ENCODE assay signal across 11 cellular contexts in genomic region chr15:48153526-48153925, GRCh38. TPM values are rescaled to one million over a fixed set of nuclear protein-coding genes. Genes with fewer than 3 reads are reported as not detected.
"Had no signal": no experiment of that assay in that cellular context is flagged by ENCODE, and none has a peak within 500 bp of the region (broad histone marks: within the 10 kb centered on the region; RNA-seq: fewer than 3 reads in every experiment).

No MANE protein-coding gene starts in this region.

- FAIRE-seq: H1, H54, HTR-8/SVneo had no signal

- DNase-seq: H9, HCEC 1CT, Karpas-422, KBM-7 had no signal

- H3K4me2 ChIP-seq: GM23338, KMS-11 had no signal

- H3K4me3 ChIP-seq: GM23338 had no signal

- H3K9ac ChIP-seq: KMS-11 had no signal

- H2AFZ ChIP-seq: GM23338 had no signal

- ATAC-seq: GM23338 had no signal

- H3K27ac ChIP-seq: KMS-11 had no signal

RNA-seq across cellular contexts. Expression of gene SLC24A5, which starts 32.7 kb away (rescaled TPM):
- total RNA-seq: GM23338, H1, H9, HT-29 had no signal
- polyA plus RNA-seq: H1, IgD-negative memory B cell had no signal

RNA-seq across cellular contexts. Expression of gene CTXN2, which starts 37.9 kb away (rescaled TPM):
- total RNA-seq: GM23338, H1, HT-29 had no signal
- polyA plus RNA-seq: IgD-negative memory B cell had no signal

RNA-seq across cellular contexts. Expression of gene SLC12A1, which starts 52.6 kb away (rescaled TPM):
- total RNA-seq: HT-29 had no signal
- polyA plus RNA-seq: IgD-negative memory B cell had no signal
